In genomic region chr4:131091896-131092295, GRCh38 we compare ENCODE assay signal across 8 cellular contexts.
DNase-seq lines count a peak whose midpoint lies in the region; ATAC-seq, FAIRE-seq and TF ChIP-seq lines count a peak whose summit lies in the region.

No MANE protein-coding gene starts in this region.

- H3K27me3 Mint-ChIP-seq in stimulated activated memory B cell treated with anti-CD40 and anti-IgM and Interleukin-4, amounts not matched to agents 10 μg/mL and 1 μg/mL and 100 μg/mL, for 72 hours, result no peaks in the 10 kb centered on the region

- no peak overlapping the region for H3K27ac Mint-ChIP-seq in stimulated activated memory B cell treated with anti-CD40 and anti-IgM and Interleukin-4, amounts not matched to agents 10 μg/mL and 1 μg/mL and 100 μg/mL, for 72 hours

- DNase-seq in DMS53 (lab: John Stamatoyannopoulos, UW) (peak; percentile 75), M059J (ENCODE audit: low read depth) (peak; percentile 2), kidney tubule cell (ENCODE audit: low spot score) (peak; percentile 37), GM19239 (ENCODE audit: insufficient read length, low spot score) (no peak), NK-92 (lab: John Stamatoyannopoulos, UW; ENCODE audit: unreplicated experiment) (no peak)

- no peak for ATAC-seq in stimulated activated memory B cell treated with anti-CD40 and anti-IgM and Interleukin-4, amounts not matched to agents 10 μg/mL and 1 μg/mL and 100 μg/mL, for 72 hours
- no peak for ATAC-seq in esophagus mucosa

- FAIRE-seq in GM19239 (lab: Jason Lieb, UNC), result no peak

- no peak overlapping the region for H3K27ac ChIP-seq in VCaP

- no peaks in the 10 kb centered on the region for H3K9me3 Mint-ChIP-seq in stimulated activated memory B cell treated with anti-CD40 and anti-IgM and Interleukin-4, amounts not matched to agents 10 μg/mL and 1 μg/mL and 100 μg/mL, for 72 hours

- no peaks in the 10 kb centered on the region for H3K4me1 Mint-ChIP-seq in stimulated activated memory B cell treated with anti-CD40 and anti-IgM and Interleukin-4, amounts not matched to agents 10 μg/mL and 1 μg/mL and 100 μg/mL, for 72 hours

- H3K4me3 Mint-ChIP-seq in stimulated activated memory B cell treated with anti-CD40 and anti-IgM and Interleukin-4, amounts not matched to agents 10 μg/mL and 1 μg/mL and 100 μg/mL, for 72 hours, result no peak overlapping the region

- peak; percentile 78 for TF ChIP-seq CTCF in VCaP (conservative IDR thresholded peaks at IDR 0.05)

- no peaks in the 10 kb centered on the region for H3K36me3 Mint-ChIP-seq in stimulated activated memory B cell treated with anti-CD40 and anti-IgM and Interleukin-4, amounts not matched to agents 10 μg/mL and 1 μg/mL and 100 μg/mL, for 72 hours

Comparison
In these comparisons a context has a peak if more than half of its experiments do, and no peak if none do; other contexts are left out.
1. DNase-seq: peak in DMS53 (single experiment), M059J (single experiment) and kidney tubule cell (single experiment); none in GM19239 (single experiment) and NK-92 (single experiment).